In the genomic region with DNA sequence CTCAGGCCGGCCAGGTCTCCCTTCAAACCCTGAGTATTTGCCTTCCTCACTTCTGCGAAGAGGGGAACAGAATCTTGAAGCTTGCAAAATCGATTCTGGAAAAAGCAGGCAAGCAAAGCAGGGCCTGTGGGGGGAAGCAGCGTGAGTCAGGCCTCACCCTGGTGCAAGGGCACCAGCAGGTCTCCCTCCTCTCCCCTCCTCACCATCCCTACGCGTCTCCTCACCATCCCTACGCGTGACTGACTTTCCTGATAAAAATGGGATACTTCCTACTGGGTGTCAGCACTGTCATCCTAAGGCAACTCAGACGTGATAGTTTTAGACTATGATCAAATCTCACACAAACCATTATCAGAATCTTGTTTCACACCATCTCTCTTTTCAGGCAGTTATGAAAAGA, we compare ENCODE assay signal across 1 cellular context.
TF ChIP-seq lines count a peak whose summit lies in the region.

No MANE protein-coding gene starts in this region.

TF ChIP-seq in HepG2, 621 proteins besides CTCF, POLR2A, EP300 and RAD21 (continued from another document):
- TF ChIP-seq, protein P1, sequence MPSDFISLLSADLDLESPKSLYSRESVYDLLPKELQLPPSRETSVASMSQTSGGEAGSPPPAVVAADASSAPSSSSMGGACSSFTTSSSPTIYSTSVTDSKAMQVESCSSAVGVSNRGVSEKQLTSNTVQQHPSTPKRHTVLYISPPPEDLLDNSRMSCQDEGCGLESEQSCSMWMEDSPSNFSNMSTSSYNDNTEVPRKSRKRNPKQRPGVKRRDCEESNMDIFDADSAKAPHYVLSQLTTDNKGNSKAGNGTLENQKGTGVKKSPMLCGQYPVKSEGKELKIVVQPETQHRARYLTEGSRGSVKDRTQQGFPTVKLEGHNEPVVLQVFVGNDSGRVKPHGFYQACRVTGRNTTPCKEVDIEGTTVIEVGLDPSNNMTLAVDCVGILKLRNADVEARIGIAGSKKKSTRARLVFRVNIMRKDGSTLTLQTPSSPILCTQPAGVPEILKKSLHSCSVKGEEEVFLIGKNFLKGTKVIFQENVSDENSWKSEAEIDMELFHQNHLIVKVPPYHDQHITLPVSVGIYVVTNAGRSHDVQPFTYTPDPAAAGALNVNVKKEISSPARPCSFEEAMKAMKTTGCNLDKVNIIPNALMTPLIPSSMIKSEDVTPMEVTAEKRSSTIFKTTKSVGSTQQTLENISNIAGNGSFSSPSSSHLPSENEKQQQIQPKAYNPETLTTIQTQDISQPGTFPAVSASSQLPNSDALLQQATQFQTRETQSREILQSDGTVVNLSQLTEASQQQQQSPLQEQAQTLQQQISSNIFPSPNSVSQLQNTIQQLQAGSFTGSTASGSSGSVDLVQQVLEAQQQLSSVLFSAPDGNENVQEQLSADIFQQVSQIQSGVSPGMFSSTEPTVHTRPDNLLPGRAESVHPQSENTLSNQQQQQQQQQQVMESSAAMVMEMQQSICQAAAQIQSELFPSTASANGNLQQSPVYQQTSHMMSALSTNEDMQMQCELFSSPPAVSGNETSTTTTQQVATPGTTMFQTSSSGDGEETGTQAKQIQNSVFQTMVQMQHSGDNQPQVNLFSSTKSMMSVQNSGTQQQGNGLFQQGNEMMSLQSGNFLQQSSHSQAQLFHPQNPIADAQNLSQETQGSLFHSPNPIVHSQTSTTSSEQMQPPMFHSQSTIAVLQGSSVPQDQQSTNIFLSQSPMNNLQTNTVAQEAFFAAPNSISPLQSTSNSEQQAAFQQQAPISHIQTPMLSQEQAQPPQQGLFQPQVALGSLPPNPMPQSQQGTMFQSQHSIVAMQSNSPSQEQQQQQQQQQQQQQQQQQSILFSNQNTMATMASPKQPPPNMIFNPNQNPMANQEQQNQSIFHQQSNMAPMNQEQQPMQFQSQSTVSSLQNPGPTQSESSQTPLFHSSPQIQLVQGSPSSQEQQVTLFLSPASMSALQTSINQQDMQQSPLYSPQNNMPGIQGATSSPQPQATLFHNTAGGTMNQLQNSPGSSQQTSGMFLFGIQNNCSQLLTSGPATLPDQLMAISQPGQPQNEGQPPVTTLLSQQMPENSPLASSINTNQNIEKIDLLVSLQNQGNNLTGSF (CRISPR knock-in tag; IDR thresholded peaks at IDR 0.05), result no peak
- TF ChIP-seq, protein P2, sequence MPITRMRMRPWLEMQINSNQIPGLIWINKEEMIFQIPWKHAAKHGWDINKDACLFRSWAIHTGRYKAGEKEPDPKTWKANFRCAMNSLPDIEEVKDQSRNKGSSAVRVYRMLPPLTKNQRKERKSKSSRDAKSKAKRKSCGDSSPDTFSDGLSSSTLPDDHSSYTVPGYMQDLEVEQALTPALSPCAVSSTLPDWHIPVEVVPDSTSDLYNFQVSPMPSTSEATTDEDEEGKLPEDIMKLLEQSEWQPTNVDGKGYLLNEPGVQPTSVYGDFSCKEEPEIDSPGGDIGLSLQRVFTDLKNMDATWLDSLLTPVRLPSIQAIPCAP (CRISPR knock-in tag; IDR thresholded peaks at IDR 0.05; ENCODE audit: low read depth), result no peak
- TF ChIP-seq MAFK (conservative IDR thresholded peaks at IDR 0.05 in 1 of 2, IDR thresholded peaks at IDR 0.05 in 1 of 2; ENCODE audit: low read length in 2 of 2) (no peak), GFI1 (CRISPR knock-in tag; IDR thresholded peaks at IDR 0.05; ENCODE audit: borderline replicate concordance) (no peak), CBX2 (IDR thresholded peaks at IDR 0.05; ENCODE audit: low read depth, low read length) (no peak), CBX2 (CRISPR knock-in tag; IDR thresholded peaks at IDR 0.05; ENCODE audit: low read depth) (no peak), SNAI1 (CRISPR knock-in tag; IDR thresholded peaks at IDR 0.05; ENCODE audit: borderline replicate concordance) (no peak), ZBTB38 (CRISPR knock-in tag; IDR thresholded peaks at IDR 0.05) (peak; percentile 44; the same call in 1 of the 2 replicates), ZNF562 (CRISPR knock-in tag; IDR thresholded peaks at IDR 0.05; ENCODE audit: borderline replicate concordance) (no peak), JARID2 (CRISPR knock-in tag; IDR thresholded peaks at IDR 0.05; ENCODE audit: insufficient replicate concordance) (no peak), YY1 (IDR thresholded peaks at IDR 0.05; ENCODE audit: insufficient read depth, insufficient replicate concordance, low read depth, low read length) (no peak), ZSCAN21 (CRISPR knock-in tag; IDR thresholded peaks at IDR 0.05; ENCODE audit: borderline replicate concordance) (0 out of 2 replicates have a peak, but pooled peaks have one; percentile 24), ZNF746 (CRISPR knock-in tag; IDR thresholded peaks at IDR 0.05) (no peak), ZNF605 (CRISPR knock-in tag; IDR thresholded peaks at IDR 0.05) (no peak), ZSCAN12 (CRISPR knock-in tag; IDR thresholded peaks at IDR 0.05) (no peak), ASH2L (IDR thresholded peaks at IDR 0.05; ENCODE audit: insufficient read length, low read depth, low read length) (no peak), ADNP (CRISPR knock-in tag; IDR thresholded peaks at IDR 0.05) (no peak), TEAD3 (CRISPR knock-in tag; optimal IDR thresholded peaks at IDR 0.05; ENCODE audit: borderline replicate concordance) (no peak), RBM22 (optimal IDR thresholded peaks at IDR 0.05; ENCODE audit: low read length) (no peak), ATF7-NPFF (CRISPR knock-in tag; IDR thresholded peaks at IDR 0.05; ENCODE audit: low read depth) (no peak)
- TF ChIP-seq, protein P3, sequence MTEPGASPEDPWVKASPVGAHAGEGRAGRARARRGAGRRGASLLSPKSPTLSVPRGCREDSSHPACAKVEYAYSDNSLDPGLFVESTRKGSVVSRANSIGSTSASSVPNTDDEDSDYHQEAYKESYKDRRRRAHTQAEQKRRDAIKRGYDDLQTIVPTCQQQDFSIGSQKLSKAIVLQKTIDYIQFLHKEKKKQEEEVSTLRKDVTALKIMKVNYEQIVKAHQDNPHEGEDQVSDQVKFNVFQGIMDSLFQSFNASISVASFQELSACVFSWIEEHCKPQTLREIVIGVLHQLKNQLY (CRISPR knock-in tag; IDR thresholded peaks at IDR 0.05), result no peak
- TF ChIP-seq, protein P4, sequence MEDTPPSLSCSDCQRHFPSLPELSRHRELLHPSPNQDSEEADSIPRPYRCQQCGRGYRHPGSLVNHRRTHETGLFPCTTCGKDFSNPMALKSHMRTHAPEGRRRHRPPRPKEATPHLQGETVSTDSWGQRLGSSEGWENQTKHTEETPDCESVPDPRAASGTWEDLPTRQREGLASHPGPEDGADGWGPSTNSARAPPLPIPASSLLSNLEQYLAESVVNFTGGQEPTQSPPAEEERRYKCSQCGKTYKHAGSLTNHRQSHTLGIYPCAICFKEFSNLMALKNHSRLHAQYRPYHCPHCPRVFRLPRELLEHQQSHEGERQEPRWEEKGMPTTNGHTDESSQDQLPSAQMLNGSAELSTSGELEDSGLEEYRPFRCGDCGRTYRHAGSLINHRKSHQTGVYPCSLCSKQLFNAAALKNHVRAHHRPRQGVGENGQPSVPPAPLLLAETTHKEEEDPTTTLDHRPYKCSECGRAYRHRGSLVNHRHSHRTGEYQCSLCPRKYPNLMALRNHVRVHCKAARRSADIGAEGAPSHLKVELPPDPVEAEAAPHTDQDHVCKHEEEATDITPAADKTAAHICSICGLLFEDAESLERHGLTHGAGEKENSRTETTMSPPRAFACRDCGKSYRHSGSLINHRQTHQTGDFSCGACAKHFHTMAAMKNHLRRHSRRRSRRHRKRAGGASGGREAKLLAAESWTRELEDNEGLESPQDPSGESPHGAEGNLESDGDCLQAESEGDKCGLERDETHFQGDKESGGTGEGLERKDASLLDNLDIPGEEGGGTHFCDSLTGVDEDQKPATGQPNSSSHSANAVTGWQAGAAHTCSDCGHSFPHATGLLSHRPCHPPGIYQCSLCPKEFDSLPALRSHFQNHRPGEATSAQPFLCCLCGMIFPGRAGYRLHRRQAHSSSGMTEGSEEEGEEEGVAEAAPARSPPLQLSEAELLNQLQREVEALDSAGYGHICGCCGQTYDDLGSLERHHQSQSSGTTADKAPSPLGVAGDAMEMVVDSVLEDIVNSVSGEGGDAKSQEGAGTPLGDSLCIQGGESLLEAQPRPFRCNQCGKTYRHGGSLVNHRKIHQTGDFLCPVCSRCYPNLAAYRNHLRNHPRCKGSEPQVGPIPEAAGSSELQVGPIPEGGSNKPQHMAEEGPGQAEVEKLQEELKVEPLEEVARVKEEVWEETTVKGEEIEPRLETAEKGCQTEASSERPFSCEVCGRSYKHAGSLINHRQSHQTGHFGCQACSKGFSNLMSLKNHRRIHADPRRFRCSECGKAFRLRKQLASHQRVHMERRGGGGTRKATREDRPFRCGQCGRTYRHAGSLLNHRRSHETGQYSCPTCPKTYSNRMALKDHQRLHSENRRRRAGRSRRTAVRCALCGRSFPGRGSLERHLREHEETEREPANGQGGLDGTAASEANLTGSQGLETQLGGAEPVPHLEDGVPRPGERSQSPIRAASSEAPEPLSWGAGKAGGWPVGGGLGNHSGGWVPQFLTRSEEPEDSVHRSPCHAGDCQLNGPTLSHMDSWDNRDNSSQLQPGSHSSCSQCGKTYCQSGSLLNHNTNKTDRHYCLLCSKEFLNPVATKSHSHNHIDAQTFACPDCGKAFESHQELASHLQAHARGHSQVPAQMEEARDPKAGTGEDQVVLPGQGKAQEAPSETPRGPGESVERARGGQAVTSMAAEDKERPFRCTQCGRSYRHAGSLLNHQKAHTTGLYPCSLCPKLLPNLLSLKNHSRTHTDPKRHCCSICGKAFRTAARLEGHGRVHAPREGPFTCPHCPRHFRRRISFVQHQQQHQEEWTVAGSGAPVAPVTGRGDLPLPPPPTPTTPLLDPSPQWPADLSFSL (CRISPR knock-in tag; IDR thresholded peaks at IDR 0.05), result no peak
- TF ChIP-seq, protein P5, sequence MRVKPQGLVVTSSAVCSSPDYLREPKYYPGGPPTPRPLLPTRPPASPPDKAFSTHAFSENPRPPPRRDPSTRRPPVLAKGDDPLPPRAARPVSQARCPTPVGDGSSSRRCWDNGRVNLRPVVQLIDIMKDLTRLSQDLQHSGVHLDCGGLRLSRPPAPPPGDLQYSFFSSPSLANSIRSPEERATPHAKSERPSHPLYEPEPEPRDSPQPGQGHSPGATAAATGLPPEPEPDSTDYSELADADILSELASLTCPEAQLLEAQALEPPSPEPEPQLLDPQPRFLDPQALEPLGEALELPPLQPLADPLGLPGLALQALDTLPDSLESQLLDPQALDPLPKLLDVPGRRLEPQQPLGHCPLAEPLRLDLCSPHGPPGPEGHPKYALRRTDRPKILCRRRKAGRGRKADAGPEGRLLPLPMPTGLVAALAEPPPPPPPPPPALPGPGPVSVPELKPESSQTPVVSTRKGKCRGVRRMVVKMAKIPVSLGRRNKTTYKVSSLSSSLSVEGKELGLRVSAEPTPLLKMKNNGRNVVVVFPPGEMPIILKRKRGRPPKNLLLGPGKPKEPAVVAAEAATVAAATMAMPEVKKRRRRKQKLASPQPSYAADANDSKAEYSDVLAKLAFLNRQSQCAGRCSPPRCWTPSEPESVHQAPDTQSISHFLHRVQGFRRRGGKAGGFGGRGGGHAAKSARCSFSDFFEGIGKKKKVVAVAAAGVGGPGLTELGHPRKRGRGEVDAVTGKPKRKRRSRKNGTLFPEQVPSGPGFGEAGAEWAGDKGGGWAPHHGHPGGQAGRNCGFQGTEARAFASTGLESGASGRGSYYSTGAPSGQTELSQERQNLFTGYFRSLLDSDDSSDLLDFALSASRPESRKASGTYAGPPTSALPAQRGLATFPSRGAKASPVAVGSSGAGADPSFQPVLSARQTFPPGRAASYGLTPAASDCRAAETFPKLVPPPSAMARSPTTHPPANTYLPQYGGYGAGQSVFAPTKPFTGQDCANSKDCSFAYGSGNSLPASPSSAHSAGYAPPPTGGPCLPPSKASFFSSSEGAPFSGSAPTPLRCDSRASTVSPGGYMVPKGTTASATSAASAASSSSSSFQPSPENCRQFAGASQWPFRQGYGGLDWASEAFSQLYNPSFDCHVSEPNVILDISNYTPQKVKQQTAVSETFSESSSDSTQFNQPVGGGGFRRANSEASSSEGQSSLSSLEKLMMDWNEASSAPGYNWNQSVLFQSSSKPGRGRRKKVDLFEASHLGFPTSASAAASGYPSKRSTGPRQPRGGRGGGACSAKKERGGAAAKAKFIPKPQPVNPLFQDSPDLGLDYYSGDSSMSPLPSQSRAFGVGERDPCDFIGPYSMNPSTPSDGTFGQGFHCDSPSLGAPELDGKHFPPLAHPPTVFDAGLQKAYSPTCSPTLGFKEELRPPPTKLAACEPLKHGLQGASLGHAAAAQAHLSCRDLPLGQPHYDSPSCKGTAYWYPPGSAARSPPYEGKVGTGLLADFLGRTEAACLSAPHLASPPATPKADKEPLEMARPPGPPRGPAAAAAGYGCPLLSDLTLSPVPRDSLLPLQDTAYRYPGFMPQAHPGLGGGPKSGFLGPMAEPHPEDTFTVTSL (CRISPR knock-in tag; IDR thresholded peaks at IDR 0.05; ENCODE audit: borderline replicate concordance), result no peak
- TF ChIP-seq, protein P6, sequence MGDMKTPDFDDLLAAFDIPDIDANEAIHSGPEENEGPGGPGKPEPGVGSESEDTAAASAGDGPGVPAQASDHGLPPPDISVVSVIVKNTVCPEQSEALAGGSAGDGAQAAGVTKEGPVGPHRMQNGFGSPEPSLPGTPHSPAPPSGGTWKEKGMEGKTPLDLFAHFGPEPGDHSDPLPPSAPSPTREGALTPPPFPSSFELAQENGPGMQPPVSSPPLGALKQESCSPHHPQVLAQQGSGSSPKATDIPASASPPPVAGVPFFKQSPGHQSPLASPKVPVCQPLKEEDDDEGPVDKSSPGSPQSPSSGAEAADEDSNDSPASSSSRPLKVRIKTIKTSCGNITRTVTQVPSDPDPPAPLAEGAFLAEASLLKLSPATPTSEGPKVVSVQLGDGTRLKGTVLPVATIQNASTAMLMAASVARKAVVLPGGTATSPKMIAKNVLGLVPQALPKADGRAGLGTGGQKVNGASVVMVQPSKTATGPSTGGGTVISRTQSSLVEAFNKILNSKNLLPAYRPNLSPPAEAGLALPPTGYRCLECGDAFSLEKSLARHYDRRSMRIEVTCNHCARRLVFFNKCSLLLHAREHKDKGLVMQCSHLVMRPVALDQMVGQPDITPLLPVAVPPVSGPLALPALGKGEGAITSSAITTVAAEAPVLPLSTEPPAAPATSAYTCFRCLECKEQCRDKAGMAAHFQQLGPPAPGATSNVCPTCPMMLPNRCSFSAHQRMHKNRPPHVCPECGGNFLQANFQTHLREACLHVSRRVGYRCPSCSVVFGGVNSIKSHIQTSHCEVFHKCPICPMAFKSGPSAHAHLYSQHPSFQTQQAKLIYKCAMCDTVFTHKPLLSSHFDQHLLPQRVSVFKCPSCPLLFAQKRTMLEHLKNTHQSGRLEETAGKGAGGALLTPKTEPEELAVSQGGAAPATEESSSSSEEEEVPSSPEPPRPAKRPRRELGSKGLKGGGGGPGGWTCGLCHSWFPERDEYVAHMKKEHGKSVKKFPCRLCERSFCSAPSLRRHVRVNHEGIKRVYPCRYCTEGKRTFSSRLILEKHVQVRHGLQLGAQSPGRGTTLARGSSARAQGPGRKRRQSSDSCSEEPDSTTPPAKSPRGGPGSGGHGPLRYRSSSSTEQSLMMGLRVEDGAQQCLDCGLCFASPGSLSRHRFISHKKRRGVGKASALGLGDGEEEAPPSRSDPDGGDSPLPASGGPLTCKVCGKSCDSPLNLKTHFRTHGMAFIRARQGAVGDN (CRISPR knock-in tag; IDR thresholded peaks at IDR 0.05), result peak; percentile 30
- TF ChIP-seq, protein P7, sequence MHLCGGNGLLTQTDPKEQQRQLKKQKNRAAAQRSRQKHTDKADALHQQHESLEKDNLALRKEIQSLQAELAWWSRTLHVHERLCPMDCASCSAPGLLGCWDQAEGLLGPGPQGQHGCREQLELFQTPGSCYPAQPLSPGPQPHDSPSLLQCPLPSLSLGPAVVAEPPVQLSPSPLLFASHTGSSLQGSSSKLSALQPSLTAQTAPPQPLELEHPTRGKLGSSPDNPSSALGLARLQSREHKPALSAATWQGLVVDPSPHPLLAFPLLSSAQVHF (CRISPR knock-in tag; IDR thresholded peaks at IDR 0.05), result no peak
TF ChIP-seq in HepG2: peak in this region for 7.
